ENCODE assay signal across 1 cellular context in the genomic region with DNA sequence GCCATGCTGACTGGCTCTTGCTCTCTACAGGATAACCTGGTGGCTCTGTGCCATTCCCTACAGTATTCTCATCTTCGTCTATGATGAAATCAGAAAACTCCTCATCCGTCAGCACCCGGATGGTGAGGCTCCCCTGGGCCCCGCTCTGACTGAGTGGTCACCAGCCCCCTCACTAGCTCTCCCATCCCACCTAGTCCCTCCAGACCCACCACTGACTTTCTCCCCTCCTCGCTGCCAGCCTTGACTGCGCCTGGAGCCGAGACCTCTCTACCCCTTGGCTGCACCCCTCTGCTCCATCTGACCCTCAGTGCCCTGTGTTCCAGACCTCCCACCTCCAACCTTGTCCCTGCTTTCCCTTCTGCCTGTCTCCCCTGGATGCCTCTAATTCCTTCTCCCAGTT.
TF ChIP-seq lines count a peak whose summit lies in the region.

No MANE protein-coding gene starts in this region.

TF ChIP-seq in H1, 55 proteins besides CTCF, POLR2A, EP300 and RAD21:
- no peak for TF ChIP-seq TEAD4 (IDR thresholded peaks at IDR 0.05; ENCODE audit: low read depth, low read length)
- no peak for TF ChIP-seq HDAC2 (IDR thresholded peaks at IDR 0.05; ENCODE audit: borderline replicate concordance in 1 of 2, low read depth in 2 of 2, low read length in 2 of 2)
- no peak for TF ChIP-seq GTF2F1 (IDR thresholded peaks at IDR 0.05; ENCODE audit: borderline replicate concordance, low read depth, low read length)
- TF ChIP-seq, protein P1, sequence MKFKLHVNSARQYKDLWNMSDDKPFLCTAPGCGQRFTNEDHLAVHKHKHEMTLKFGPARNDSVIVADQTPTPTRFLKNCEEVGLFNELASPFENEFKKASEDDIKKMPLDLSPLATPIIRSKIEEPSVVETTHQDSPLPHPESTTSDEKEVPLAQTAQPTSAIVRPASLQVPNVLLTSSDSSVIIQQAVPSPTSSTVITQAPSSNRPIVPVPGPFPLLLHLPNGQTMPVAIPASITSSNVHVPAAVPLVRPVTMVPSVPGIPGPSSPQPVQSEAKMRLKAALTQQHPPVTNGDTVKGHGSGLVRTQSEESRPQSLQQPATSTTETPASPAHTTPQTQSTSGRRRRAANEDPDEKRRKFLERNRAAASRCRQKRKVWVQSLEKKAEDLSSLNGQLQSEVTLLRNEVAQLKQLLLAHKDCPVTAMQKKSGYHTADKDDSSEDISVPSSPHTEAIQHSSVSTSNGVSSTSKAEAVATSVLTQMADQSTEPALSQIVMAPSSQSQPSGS (IDR thresholded peaks at IDR 0.05; ENCODE audit: low read length) = no peak
- no peak for TF ChIP-seq YY1 (IDR thresholded peaks at IDR 0.05; ENCODE audit: low read depth, low read length)
- TF ChIP-seq, protein P2, sequence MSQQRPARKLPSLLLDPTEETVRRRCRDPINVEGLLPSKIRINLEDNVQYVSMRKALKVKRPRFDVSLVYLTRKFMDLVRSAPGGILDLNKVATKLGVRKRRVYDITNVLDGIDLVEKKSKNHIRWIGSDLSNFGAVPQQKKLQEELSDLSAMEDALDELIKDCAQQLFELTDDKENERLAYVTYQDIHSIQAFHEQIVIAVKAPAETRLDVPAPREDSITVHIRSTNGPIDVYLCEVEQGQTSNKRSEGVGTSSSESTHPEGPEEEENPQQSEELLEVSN (IDR thresholded peaks at IDR 0.05) = no peak
- TF ChIP-seq TAF7 (optimal IDR thresholded peaks at IDR 0.05; ENCODE audit: borderline replicate concordance, low read depth, low read length) = no peak
- TF ChIP-seq, protein P3, sequence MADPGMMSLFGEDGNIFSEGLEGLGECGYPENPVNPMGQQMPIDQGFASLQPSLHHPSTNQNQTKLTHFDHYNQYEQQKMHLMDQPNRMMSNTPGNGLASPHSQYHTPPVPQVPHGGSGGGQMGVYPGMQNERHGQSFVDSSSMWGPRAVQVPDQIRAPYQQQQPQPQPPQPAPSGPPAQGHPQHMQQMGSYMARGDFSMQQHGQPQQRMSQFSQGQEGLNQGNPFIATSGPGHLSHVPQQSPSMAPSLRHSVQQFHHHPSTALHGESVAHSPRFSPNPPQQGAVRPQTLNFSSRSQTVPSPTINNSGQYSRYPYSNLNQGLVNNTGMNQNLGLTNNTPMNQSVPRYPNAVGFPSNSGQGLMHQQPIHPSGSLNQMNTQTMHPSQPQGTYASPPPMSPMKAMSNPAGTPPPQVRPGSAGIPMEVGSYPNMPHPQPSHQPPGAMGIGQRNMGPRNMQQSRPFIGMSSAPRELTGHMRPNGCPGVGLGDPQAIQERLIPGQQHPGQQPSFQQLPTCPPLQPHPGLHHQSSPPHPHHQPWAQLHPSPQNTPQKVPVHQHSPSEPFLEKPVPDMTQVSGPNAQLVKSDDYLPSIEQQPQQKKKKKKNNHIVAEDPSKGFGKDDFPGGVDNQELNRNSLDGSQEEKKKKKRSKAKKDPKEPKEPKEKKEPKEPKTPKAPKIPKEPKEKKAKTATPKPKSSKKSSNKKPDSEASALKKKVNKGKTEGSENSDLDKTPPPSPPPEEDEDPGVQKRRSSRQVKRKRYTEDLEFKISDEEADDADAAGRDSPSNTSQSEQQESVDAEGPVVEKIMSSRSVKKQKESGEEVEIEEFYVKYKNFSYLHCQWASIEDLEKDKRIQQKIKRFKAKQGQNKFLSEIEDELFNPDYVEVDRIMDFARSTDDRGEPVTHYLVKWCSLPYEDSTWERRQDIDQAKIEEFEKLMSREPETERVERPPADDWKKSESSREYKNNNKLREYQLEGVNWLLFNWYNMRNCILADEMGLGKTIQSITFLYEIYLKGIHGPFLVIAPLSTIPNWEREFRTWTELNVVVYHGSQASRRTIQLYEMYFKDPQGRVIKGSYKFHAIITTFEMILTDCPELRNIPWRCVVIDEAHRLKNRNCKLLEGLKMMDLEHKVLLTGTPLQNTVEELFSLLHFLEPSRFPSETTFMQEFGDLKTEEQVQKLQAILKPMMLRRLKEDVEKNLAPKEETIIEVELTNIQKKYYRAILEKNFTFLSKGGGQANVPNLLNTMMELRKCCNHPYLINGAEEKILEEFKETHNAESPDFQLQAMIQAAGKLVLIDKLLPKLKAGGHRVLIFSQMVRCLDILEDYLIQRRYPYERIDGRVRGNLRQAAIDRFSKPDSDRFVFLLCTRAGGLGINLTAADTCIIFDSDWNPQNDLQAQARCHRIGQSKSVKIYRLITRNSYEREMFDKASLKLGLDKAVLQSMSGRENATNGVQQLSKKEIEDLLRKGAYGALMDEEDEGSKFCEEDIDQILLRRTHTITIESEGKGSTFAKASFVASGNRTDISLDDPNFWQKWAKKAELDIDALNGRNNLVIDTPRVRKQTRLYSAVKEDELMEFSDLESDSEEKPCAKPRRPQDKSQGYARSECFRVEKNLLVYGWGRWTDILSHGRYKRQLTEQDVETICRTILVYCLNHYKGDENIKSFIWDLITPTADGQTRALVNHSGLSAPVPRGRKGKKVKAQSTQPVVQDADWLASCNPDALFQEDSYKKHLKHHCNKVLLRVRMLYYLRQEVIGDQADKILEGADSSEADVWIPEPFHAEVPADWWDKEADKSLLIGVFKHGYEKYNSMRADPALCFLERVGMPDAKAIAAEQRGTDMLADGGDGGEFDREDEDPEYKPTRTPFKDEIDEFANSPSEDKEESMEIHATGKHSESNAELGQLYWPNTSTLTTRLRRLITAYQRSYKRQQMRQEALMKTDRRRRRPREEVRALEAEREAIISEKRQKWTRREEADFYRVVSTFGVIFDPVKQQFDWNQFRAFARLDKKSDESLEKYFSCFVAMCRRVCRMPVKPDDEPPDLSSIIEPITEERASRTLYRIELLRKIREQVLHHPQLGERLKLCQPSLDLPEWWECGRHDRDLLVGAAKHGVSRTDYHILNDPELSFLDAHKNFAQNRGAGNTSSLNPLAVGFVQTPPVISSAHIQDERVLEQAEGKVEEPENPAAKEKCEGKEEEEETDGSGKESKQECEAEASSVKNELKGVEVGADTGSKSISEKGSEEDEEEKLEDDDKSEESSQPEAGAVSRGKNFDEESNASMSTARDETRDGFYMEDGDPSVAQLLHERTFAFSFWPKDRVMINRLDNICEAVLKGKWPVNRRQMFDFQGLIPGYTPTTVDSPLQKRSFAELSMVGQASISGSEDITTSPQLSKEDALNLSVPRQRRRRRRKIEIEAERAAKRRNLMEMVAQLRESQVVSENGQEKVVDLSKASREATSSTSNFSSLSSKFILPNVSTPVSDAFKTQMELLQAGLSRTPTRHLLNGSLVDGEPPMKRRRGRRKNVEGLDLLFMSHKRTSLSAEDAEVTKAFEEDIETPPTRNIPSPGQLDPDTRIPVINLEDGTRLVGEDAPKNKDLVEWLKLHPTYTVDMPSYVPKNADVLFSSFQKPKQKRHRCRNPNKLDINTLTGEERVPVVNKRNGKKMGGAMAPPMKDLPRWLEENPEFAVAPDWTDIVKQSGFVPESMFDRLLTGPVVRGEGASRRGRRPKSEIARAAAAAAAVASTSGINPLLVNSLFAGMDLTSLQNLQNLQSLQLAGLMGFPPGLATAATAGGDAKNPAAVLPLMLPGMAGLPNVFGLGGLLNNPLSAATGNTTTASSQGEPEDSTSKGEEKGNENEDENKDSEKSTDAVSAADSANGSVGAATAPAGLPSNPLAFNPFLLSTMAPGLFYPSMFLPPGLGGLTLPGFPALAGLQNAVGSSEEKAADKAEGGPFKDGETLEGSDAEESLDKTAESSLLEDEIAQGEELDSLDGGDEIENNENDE (IDR thresholded peaks at IDR 0.05; ENCODE audit: insufficient replicate concordance, low read length) = no peak
- TF ChIP-seq CREB1 (IDR thresholded peaks at IDR 0.05) = no peak
- no peak for TF ChIP-seq SAP30 (IDR thresholded peaks at IDR 0.05; ENCODE audit: insufficient read depth, insufficient replicate concordance, low read length)
- TF ChIP-seq SUZ12 (IDR thresholded peaks at IDR 0.05; ENCODE audit: low read length) = no peak
- no peak for TF ChIP-seq KDM5A (IDR thresholded peaks at IDR 0.05; ENCODE audit: low read length)
- TF ChIP-seq, protein P4, sequence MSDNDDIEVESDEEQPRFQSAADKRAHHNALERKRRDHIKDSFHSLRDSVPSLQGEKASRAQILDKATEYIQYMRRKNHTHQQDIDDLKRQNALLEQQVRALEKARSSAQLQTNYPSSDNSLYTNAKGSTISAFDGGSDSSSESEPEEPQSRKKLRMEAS (IDR thresholded peaks at IDR 0.05) = no peak
- TF ChIP-seq CEBPB (IDR thresholded peaks at IDR 0.05; ENCODE audit: low read depth, low read length) = no peak
- TF ChIP-seq EGR1 (IDR thresholded peaks at IDR 0.05; ENCODE audit: borderline replicate concordance, low read depth, low read length) = no peak
- no peak for TF ChIP-seq RXRA (IDR thresholded peaks at IDR 0.05; ENCODE audit: insufficient read depth, low read depth, low read length)
TF ChIP-seq in H1: peak in this region for 0.
